ENCODE assay signal across 11 cellular contexts in the genomic region with DNA sequence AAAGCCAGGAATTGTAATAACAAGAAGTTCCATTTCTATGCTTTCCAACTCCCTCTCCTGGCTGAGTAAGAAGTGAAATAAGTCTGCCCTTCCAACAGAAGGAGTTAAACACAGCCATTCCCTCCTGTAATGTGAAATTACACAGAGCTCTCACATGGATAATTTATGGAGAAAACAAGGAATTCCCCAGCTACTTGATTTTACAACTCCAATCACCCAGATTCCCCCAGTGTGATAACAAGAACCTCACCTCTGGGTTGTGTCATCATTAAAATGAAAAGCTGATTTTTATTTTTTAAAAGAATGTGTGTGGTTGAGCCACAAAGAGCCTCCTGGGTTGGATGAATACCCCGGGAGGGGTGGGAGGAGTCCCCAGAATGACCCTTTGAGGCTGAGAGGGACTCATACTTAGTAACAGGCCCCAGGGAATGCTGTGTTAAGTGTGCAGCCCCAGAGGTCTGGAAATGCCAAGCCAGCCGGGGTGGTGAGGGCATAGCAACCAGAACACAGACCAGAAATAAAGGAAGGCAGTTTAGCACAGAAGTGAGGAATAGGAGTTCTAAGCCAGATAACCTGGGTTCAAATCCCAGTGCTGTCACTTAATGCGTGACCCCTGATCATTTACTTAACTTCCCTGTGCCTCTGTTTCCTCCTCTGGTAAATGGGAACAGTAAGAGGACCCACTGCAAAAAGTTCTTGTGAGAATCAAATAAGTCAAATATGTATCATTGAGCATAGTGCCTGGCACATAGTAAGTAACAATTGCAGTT.
A peak's percentile ranks its signal among the peaks of the same experiment; 100 is the strongest.
DNase-seq lines count a peak whose midpoint lies in the region; ATAC-seq and TF ChIP-seq lines count a peak whose summit lies in the region.
"Had no signal": no experiment of that assay in that cellular context is flagged by ENCODE, and none has a peak within 500 bp of the region (broad histone marks: within the 10 kb centered on the region; RNA-seq: fewer than 3 reads in every experiment).

No MANE protein-coding gene starts in this region.

- H3K4me1 ChIP-seq in mesodermal cell (ENCODE audit: control insufficient read depth, insufficient read depth, low read length, poor library complexity, severe bottlenecking) = peaks cover 71% of the 10 kb centered on the region

- no peaks in the 10 kb centered on the region for H3K36me3 Mint-ChIP-seq in HFFc6 (ENCODE audit: low read depth)
- H3K36me3 Mint-ChIP-seq in central memory CD8-positive, alpha-beta T cell (ENCODE audit: insufficient read depth) = peaks cover 4% of the 10 kb centered on the region
- H3K36me3 Mint-ChIP-seq in activated naive CD4-positive, alpha-beta T cell treated with anti-CD3 and anti-CD28 coated beads, Interleukin-2, amount 50 U/mL, for 72 hours = peaks cover 0 to 2% of the 10 kb centered on the region in 2 donors

- no peak for ATAC-seq in central memory CD8-positive, alpha-beta T cell (replicated peaks; ENCODE audit: extremely low read depth, poor library complexity, severe bottlenecking)
- no peak for ATAC-seq in activated naive CD4-positive, alpha-beta T cell treated with anti-CD3 and anti-CD28 coated beads, Interleukin-2, amount 50 U/mL, for 72 hours
- ATAC-seq: psoas muscle had no signal

- WGBS in mesodermal cell (ENCODE audit: insufficient coverage in 2 of 2), 2 experiments = 64 to 89% methylated on average over 2 to 3 of the region's 3 CpGs

- H3K27ac ChIP-seq in mesodermal cell (ENCODE audit: low read depth, low read length, severe bottlenecking) = peak overlapping the region; percentile 85

- no peaks in the 10 kb centered on the region for H3K36me3 ChIP-seq in mesodermal cell (ENCODE audit: control insufficient read depth, insufficient read depth, low read length)

- DNase-seq in AG09309 (ENCODE audit: low read depth) (peak; percentile 54), HFFc6 (peak; percentile 54), NOMO-1 (lab: John Stamatoyannopoulos, UW; ENCODE audit: unreplicated experiment in 2 of 2) (no peak), NCI-H1930 (lab: John Stamatoyannopoulos, UW) (no peak), NCI-H2196 treated with DMSO at 0.1 percent for 48 hours (lab: John Stamatoyannopoulos, UW; ENCODE audit: unreplicated experiment) (no peak)
- DNase-seq in central memory CD8-positive, alpha-beta T cell (ENCODE audit: low spot score in 2 of 2) = no peak
- DNase-seq in activated naive CD4-positive, alpha-beta T cell treated with anti-CD3 and anti-CD28 coated beads, Interleukin-2, amount 50 U/mL, for 72 hours (ENCODE audit: low spot score in 2 of 2) = no peak
- DNase-seq: cortex of kidney, H9, psoas muscle had no signal

- TF ChIP-seq CTCF in AG09309 (IDR thresholded peaks at IDR 0.05; ENCODE audit: control insufficient read depth, insufficient read depth, low read depth, low read length, missing control alignments) (peak; percentile 35), HFFc6 (IDR thresholded peaks at IDR 0.05) (peak; percentile 26; the same call in 1 of the 2 replicates)

- no peaks in the 10 kb centered on the region for H3K27me3 Mint-ChIP-seq in HFFc6 (ENCODE audit: insufficient read depth)
- H3K27me3 Mint-ChIP-seq in central memory CD8-positive, alpha-beta T cell = no peaks in the 10 kb centered on the region

- H3K27ac Mint-ChIP-seq in HFFc6 = peak overlapping the region; percentile 45
- peak overlapping the region; percentile 97 for H3K27ac Mint-ChIP-seq in central memory CD8-positive, alpha-beta T cell (ENCODE audit: low read depth)
- no peak overlapping the region for H3K27ac Mint-ChIP-seq in activated naive CD4-positive, alpha-beta T cell treated with anti-CD3 and anti-CD28 coated beads, Interleukin-2, amount 50 U/mL, for 72 hours

- H3K9me3 Mint-ChIP-seq in HFFc6 = no peaks in the 10 kb centered on the region
- H3K9me3 Mint-ChIP-seq in central memory CD8-positive, alpha-beta T cell = no peaks in the 10 kb centered on the region
- H3K9me3 Mint-ChIP-seq in activated naive CD4-positive, alpha-beta T cell treated with anti-CD3 and anti-CD28 coated beads, Interleukin-2, amount 50 U/mL, for 72 hours = peaks cover 0 to 9% of the 10 kb centered on the region in 2 donors
- H3K9me3 Mint-ChIP-seq: H9 had no signal

- no peaks in the 10 kb centered on the region for H3K9me3 ChIP-seq in mesodermal cell (ENCODE audit: control insufficient read depth, low read length)
- H3K9me3 ChIP-seq: psoas muscle had no signal

- H3K4me3 Mint-ChIP-seq in HFFc6 = no peak overlapping the region
- H3K4me3 Mint-ChIP-seq in central memory CD8-positive, alpha-beta T cell = no peak overlapping the region
- H3K4me3 Mint-ChIP-seq: H9 had no signal

- H3K4me1 Mint-ChIP-seq in HFFc6 (ENCODE audit: low read depth) = peaks cover 50% of the 10 kb centered on the region
- peaks cover 45% of the 10 kb centered on the region for H3K4me1 Mint-ChIP-seq in central memory CD8-positive, alpha-beta T cell

- H3K4me3 ChIP-seq in AG09309 (ENCODE audit: control insufficient read depth, low read depth, low read length) (no peak overlapping the region), mesodermal cell (ENCODE audit: extremely low read depth, insufficient read depth, low read length, poor library complexity, severe bottlenecking) (no peak overlapping the region)
- H3K4me3 ChIP-seq: psoas muscle had no signal

Comparison
In these comparisons a context has a peak if more than half of its experiments do, and no peak if none do; other contexts are left out.
1. DNase-seq: peak in AG09309 (single experiment) and HFFc6 (single experiment); none in central memory CD8-positive, alpha-beta T cell (0 of 2), NOMO-1 (0 of 2), NCI-H1930 (0 of 2), NCI-H2196 treated with DMSO at 0.1 percent for 48 hours (single experiment) and activated naive CD4-positive, alpha-beta T cell treated with anti-CD3 and anti-CD28 coated beads, Interleukin-2, amount 50 U/mL, for 72 hours (0 of 2).
2. H3K27ac Mint-ChIP-seq: peak in HFFc6 (single experiment) and central memory CD8-positive, alpha-beta T cell (single experiment); none in activated naive CD4-positive, alpha-beta T cell treated with anti-CD3 and anti-CD28 coated beads, Interleukin-2, amount 50 U/mL, for 72 hours (0 of 2).